1 cellular context compared by ENCODE assay signal in genomic region chr19:41530761-41531301, GRCh38.
TF ChIP-seq lines count a peak whose summit lies in the region.

No MANE protein-coding gene starts in this region.

TF ChIP-seq in K562, 482 proteins besides CTCF, POLR2A, EP300 and RAD21 (continued from another document):
- TF ChIP-seq MTA2 (IDR thresholded peaks at IDR 0.05; ENCODE audit: low read depth) (no peak), CBFA2T2 (conservative IDR thresholded peaks at IDR 0.05) (no peak), ZNF644 (tag; IDR thresholded peaks at IDR 0.05; ENCODE audit: low read depth) (no peak), PHF21A (IDR thresholded peaks at IDR 0.05; ENCODE audit: borderline replicate concordance, low read depth) (no peak), ETS2 (tag; IDR thresholded peaks at IDR 0.05; ENCODE audit: borderline replicate concordance, poor library complexity, severe bottlenecking) (no peak), ZFP36 (IDR thresholded peaks at IDR 0.05; ENCODE audit: low read depth, low read length, partially characterized antibody) (no peak), NFIX (CRISPR knock-in tag; IDR thresholded peaks at IDR 0.05; ENCODE audit: low read depth) (no peak), CTBP1 (IDR thresholded peaks at IDR 0.05; ENCODE audit: borderline replicate concordance) (peak; percentile 12; the same call in 1 of the 2 replicates), ZNF280B (CRISPR knock-in tag; IDR thresholded peaks at IDR 0.05) (no peak), ETV1 (tag; conservative IDR thresholded peaks at IDR 0.05; ENCODE audit: low read depth) (0 out of 2 replicates have a peak, but pooled peaks have one; percentile 22), ARID3A (IDR thresholded peaks at IDR 0.05; ENCODE audit: borderline replicate concordance, low read depth, low read length) (no peak), RREB1 (CRISPR knock-in tag; IDR thresholded peaks at IDR 0.05) (no peak), NBN (IDR thresholded peaks at IDR 0.05; ENCODE audit: low read depth) (no peak), NR3C1 (CRISPR knock-in tag; IDR thresholded peaks at IDR 0.05) (no peak), SPI1 (IDR thresholded peaks at IDR 0.05; ENCODE audit: borderline replicate concordance, low read depth, low read length) (no peak)
